1 cellular context compared by ENCODE assay signal in the genomic region with DNA sequence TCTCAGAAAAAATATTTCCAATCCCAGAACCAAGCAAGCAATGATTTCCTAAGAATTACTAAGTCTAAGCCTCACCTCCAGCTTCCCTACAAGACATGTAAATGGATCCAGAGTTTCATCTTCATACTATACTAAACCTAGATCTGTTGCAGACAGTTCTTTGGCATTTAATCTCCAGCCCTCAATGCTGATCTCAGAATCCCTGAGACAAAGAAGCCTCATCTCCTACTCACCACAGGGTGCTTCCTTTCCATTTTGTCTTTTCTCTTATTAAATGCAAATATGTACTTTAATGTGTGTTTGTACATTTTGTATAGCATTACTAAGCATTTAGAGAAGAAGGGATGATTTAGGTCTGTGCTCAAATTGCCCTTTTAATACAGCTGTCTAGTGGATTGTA.
TF ChIP-seq lines count a peak whose summit lies in the region.

No MANE protein-coding gene starts in this region.

TF ChIP-seq in WTC11, 78 proteins besides CTCF, POLR2A, EP300 and RAD21 (continued from another document):
- TF ChIP-seq, protein P1, sequence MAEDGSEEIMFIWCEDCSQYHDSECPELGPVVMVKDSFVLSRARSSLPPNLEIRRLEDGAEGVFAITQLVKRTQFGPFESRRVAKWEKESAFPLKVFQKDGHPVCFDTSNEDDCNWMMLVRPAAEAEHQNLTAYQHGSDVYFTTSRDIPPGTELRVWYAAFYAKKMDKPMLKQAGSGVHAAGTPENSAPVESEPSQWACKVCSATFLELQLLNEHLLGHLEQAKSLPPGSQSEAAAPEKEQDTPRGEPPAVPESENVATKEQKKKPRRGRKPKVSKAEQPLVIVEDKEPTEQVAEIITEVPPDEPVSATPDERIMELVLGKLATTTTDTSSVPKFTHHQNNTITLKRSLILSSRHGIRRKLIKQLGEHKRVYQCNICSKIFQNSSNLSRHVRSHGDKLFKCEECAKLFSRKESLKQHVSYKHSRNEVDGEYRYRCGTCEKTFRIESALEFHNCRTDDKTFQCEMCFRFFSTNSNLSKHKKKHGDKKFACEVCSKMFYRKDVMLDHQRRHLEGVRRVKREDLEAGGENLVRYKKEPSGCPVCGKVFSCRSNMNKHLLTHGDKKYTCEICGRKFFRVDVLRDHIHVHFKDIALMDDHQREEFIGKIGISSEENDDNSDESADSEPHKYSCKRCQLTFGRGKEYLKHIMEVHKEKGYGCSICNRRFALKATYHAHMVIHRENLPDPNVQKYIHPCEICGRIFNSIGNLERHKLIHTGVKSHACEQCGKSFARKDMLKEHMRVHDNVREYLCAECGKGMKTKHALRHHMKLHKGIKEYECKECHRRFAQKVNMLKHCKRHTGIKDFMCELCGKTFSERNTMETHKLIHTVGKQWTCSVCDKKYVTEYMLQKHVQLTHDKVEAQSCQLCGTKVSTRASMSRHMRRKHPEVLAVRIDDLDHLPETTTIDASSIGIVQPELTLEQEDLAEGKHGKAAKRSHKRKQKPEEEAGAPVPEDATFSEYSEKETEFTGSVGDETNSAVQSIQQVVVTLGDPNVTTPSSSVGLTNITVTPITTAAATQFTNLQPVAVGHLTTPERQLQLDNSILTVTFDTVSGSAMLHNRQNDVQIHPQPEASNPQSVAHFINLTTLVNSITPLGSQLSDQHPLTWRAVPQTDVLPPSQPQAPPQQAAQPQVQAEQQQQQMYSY (CRISPR knock-in tag; IDR thresholded peaks at IDR 0.05): no peak
